9 cellular contexts compared by ENCODE assay signal in genomic region chr13:29594710-29595379, GRCh38. TPM values are rescaled to one million over a fixed set of nuclear protein-coding genes. Genes with fewer than 3 reads are reported as not detected.
DNase-seq lines count a peak whose midpoint lies in the region; ATAC-seq, FAIRE-seq and TF ChIP-seq lines count a peak whose summit lies in the region.
"Had no signal": no experiment of that assay in that cellular context is flagged by ENCODE, and none has a peak within 500 bp of the region (broad histone marks: within the 10 kb centered on the region; RNA-seq: fewer than 3 reads in every experiment).

No MANE protein-coding gene starts in this region.

- DNase-seq in AML-193 (lab: John Stamatoyannopoulos, UW), result peak; percentile 32 to 48
- peak; percentile 54 for DNase-seq in RPMI7951 (ENCODE audit: low read depth)
- DNase-seq in activated gamma-delta T cell treated with anti-CD3 and anti-CD28 coated beads, Interleukin-2, amount 50 U/mL, for 16 hours (ENCODE audit: low read depth), result peak; percentile 49
- DNase-seq in frontal cortex (ENCODE audit: low spot score in 2 of 2), result peak; percentile 67 to 74
- DNase-seq in osteocyte (ENCODE audit: extremely low spot score, unreplicated experiment), result peak; percentile 90
- peak; percentile 75 to 87 for DNase-seq in tibial artery

- intact Hi-C loops in tibial artery (cut with DNase I; ENCODE audit: low total_unique reads), result loop anchor here (5.0 kb wide), 1 partner anchor 327 kb away; no protein-coding TSS in a partner anchor

- TF ChIP-seq CTCF in osteocyte (IDR thresholded peaks at IDR 0.05) (no peak), tibial artery (IDR thresholded peaks at IDR 0.05) (no peak)

- ATAC-seq in GM18909 (IDR thresholded peaks at IDR 0.05; ENCODE audit: poor library complexity, unreplicated experiment) (peak; percentile 42), HG03103 (IDR thresholded peaks at IDR 0.05; ENCODE audit: low read depth, unreplicated experiment) (peak; percentile 32)

- H3K36me3 ChIP-seq in tibial artery, result no peaks in the 10 kb centered on the region

- H3K27ac ChIP-seq in tibial artery, result peak overlapping the region; percentile 93 to 98

- peak overlapping the region; percentile 94 for H3K27ac Mint-ChIP-seq in osteocyte (ENCODE audit: unreplicated experiment)

- peak overlapping the region; percentile 83 for H3K4me3 Mint-ChIP-seq in osteocyte (ENCODE audit: unreplicated experiment)

- FAIRE-seq in frontal cortex (lab: Jason Lieb, UNC), result no peak
- FAIRE-seq: TTC549 had no signal

- no peaks in the 10 kb centered on the region for H3K27me3 Mint-ChIP-seq in osteocyte (ENCODE audit: unreplicated experiment)

- peaks cover 0 to 21% (median 13%) of the 10 kb centered on the region in 4 donors for H3K4me1 ChIP-seq in tibial artery

- H3K4me3 ChIP-seq in tibial artery, result peak overlapping the region; percentile 72 to 97

- H3K4me1 Mint-ChIP-seq in osteocyte (ENCODE audit: unreplicated experiment), result peaks cover 49% of the 10 kb centered on the region

- H3K27me3 ChIP-seq in tibial artery, result no peaks in the 10 kb centered on the region

- no peaks in the 10 kb centered on the region for H3K9me3 Mint-ChIP-seq in osteocyte (ENCODE audit: unreplicated experiment)

- H3K36me3 Mint-ChIP-seq in osteocyte (ENCODE audit: unreplicated experiment), result peaks cover 2% of the 10 kb centered on the region

- H3K9me3 ChIP-seq in tibial artery, result no peaks in the 10 kb centered on the region

RNA-seq across cellular contexts. Expression of gene SLC7A1, which starts 0.6 kb away (rescaled TPM):
- 11.1 and 12.6 TPM in 2 replicates for total RNA-seq in RPMI7951 (2014; rRNA removed; shearing (Covaris generic))
- total RNA-seq in frontal cortex, result 20.8 TPM
- total RNA-seq in osteocyte, result 84.0 and 88.7 TPM in 2 replicates

Comparison
In these comparisons a context has a peak if more than half of its experiments do, and no peak if none do; other contexts are left out.
1. Peak in every context shown above with its lines: DNase-seq, ATAC-seq, H3K4me3 ChIP-seq and H3K27ac ChIP-seq.
2. DNase-seq: peak in every context shown above with its lines; median percentile 90 in osteocyte; 81 in tibial artery; 70 in frontal cortex; 54 in RPMI7951; 49 in activated gamma-delta T cell treated with anti-CD3 and anti-CD28 coated beads, Interleukin-2, amount 50 U/mL, for 16 hours; 40 in AML-193.